Comparison of ENCODE assay signal across 17 cellular contexts in the genomic region with DNA sequence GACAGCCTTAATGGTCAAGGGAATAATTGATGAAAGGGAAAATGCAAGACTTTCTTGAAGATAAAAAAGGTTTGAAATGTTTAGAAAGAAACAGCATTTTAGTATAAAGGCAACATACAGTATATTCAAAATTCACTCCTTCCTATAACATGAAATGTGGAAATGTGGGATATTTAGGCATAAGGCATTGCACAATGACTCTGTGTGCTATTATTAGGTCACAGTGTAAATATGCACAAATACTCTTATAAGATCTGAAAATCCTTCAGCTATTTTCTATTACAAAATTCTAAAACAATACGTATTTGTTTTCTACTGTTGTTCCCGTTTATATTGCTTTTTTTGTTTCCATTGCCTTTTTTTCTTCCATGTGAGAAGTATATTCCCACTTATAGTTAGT.
"Had no signal": no experiment of that assay in that cellular context is flagged by ENCODE, and none has a peak within 500 bp of the region (broad histone marks: within the 10 kb centered on the region; RNA-seq: fewer than 3 reads in every experiment).

No MANE protein-coding gene starts in this region.

- H3K9me3 ChIP-seq: neutrophil, sigmoid colon, tibial nerve, upper lobe of right lung, vagina had no signal

- H3K4me1 ChIP-seq: foreskin keratinocyte, sigmoid colon, tibial nerve, upper lobe of right lung, vagina had no signal

- H3K4me3 ChIP-seq: coronary artery, sigmoid colon, tibial nerve, upper lobe of right lung, vagina had no signal

- H3K27me3 ChIP-seq: foreskin keratinocyte, neutrophil, sigmoid colon, tibial nerve, upper lobe of right lung, vagina had no signal

- ATAC-seq: foreskin keratinocyte; left colon; naive thymus-derived CD4-positive, alpha-beta T cell; upper lobe of right lung had no signal

- FAIRE-seq: kidney had no signal

- DNase-seq: effector CD8-positive, alpha-beta T cell; foreskin keratinocyte; immature natural killer cell; kidney; left colon; mesendoderm; naive thymus-derived CD4-positive, alpha-beta T cell; posterior cingulate gyrus; sigmoid colon; stimulated activated CD4-positive, alpha-beta T cell treated with anti-CD3 and anti-CD28 coated beads, Interleukin-12 subunit alpha, Interleukin-12 subunit beta, amount 100 ng/mL, for 4 hours; stimulated activated CD4-positive, alpha-beta T cell treated with anti-CD3 and anti-CD28 coated beads, Interleukin-2, amount 100 ng/mL, for 48 hours; stimulated activated naive CD4-positive, alpha-beta T cell treated with Interleukin-2 at 50 U/mL for 16 hours; upper lobe of right lung had no signal

- H3K27ac ChIP-seq: coronary artery, foreskin keratinocyte, neutrophil, sigmoid colon, tibial nerve, upper lobe of right lung, vagina had no signal

- H3K36me3 ChIP-seq: neutrophil, sigmoid colon, tibial nerve, upper lobe of right lung, vagina had no signal
